Comparison of ENCODE assay signal across 8 cellular contexts in genomic region chr9:6054280-6055099, GRCh38. TPM values are rescaled to one million over a fixed set of nuclear protein-coding genes. Genes with fewer than 3 reads are reported as not detected.
A peak's percentile ranks its signal among the peaks of the same experiment; 100 is the strongest.
DNase-seq lines count a peak whose midpoint lies in the region; ATAC-seq and TF ChIP-seq lines count a peak whose summit lies in the region.

No MANE protein-coding gene starts in this region.

- H2BK12ac ChIP-seq in H9 (ENCODE audit: insufficient read length, low read depth, low read length): no peak overlapping the region

- H4K20me1 ChIP-seq in H9 (ENCODE audit: control insufficient read depth, insufficient read depth, insufficient read length): no peaks in the 10 kb centered on the region

- peak; percentile 93 to 94 (median 94) for ATAC-seq in right lobe of liver
- ATAC-seq in HG03039 (IDR thresholded peaks at IDR 0.05; ENCODE audit: unreplicated experiment): no peak

- no peak overlapping the region for H2BK120ac ChIP-seq in H9 (ENCODE audit: low read depth, low read length, poor library complexity, severe bottlenecking)

- H3K79me2 ChIP-seq in H9 (ENCODE audit: insufficient read depth, low read length): no peaks in the 10 kb centered on the region

- H3K9me3 Mint-ChIP-seq in H9: peaks cover 6 to 7% of the 10 kb centered on the region in 2 experiments; a peak in 4 of 5 replicates

- no peaks in the 10 kb centered on the region for H3K36me3 ChIP-seq in right lobe of liver

- H3K23me2 ChIP-seq in H9 (ENCODE audit: insufficient read length, low read depth, low read length, poor library complexity, severe bottlenecking): no peaks in the 10 kb centered on the region

- peaks cover 5% of the 10 kb centered on the region for H3K27me3 Mint-ChIP-seq in H9 (ENCODE audit: low read depth)

- H3K23ac ChIP-seq in H9 (ENCODE audit: insufficient read length, low read depth, low read length): no peak overlapping the region

- H3K4me3 ChIP-seq in right lobe of liver: no peak overlapping the region

- no peak overlapping the region for H3T11ph ChIP-seq in H9 (ENCODE audit: low read length)

- H3K4me1 Mint-ChIP-seq in H9: peaks cover 10 to 15% of the 10 kb centered on the region in 2 experiments

- H4K8ac ChIP-seq in H9 (replicated peaks; ENCODE audit: insufficient read length, low read depth, low read length): no peak overlapping the region

- no peak for TF ChIP-seq POLR2A in right lobe of liver (IDR thresholded peaks at IDR 0.05)

- intact Hi-C loops in right lobe of liver (cut with DNase I): loop anchor here in 1 of 2 donors (10.0 kb wide), 1 partner anchor 260 kb away; no protein-coding TSS in a partner anchor

- H3K4me1 ChIP-seq in H9 (ENCODE audit: insufficient read depth, low read length) (peaks cover 2% of the 10 kb centered on the region; the same call in 1 of the 2 replicates), right lobe of liver (no peaks in the 10 kb centered on the region)

- H3K56ac ChIP-seq in H9 (ENCODE audit: insufficient read length, low read depth, low read length): no peak overlapping the region

- no peak overlapping the region for H3K14ac ChIP-seq in H9 (ENCODE audit: insufficient read depth, low read length)

- H3K4ac ChIP-seq in H9 (ENCODE audit: low read depth, low read length): no peak overlapping the region

- H3K27me3 ChIP-seq in H9 (ENCODE audit: insufficient read depth, low read length): no peaks in the 10 kb centered on the region
- no peaks in the 10 kb centered on the region for H3K27me3 ChIP-seq in right lobe of liver

- no peak overlapping the region for H3K4me3 Mint-ChIP-seq in H9

- no peaks in the 10 kb centered on the region for H3K79me1 ChIP-seq in H9 (ENCODE audit: insufficient read depth, low read depth, low read length, poor library complexity, severe bottlenecking)

- H4K5ac ChIP-seq in H9 (ENCODE audit: insufficient read length, low read depth, low read length): no peak overlapping the region

- no peak overlapping the region for H4K91ac ChIP-seq in H9 (ENCODE audit: insufficient read length, low read depth, low read length)

- no peak overlapping the region for H2BK5ac ChIP-seq in H9 (ENCODE audit: insufficient read length, low read length)

- no peak overlapping the region for H3K18ac ChIP-seq in H9 (ENCODE audit: insufficient read length, low read depth, low read length)

- peak; percentile 45 for DNase-seq in Caki2 (ENCODE audit: low read depth)
- peak; percentile 82 for DNase-seq in H9
- peak; percentile 45 for DNase-seq in NCI-H226
- DNase-seq in activated CD4-positive, alpha-beta T cell treated with anti-CD3 and anti-CD28 coated beads for 24 hours (ENCODE audit: low read depth in 2 of 2): peak; percentile 35 to 41
- peak; percentile 64 for DNase-seq in dedifferentiated amniotic fluid mesenchymal stem cell (ENCODE audit: extremely low spot score)
- DNase-seq in right lobe of liver: peak in 2 of 3 donors; percentile 49 to 66
- peak; percentile 36 for DNase-seq in stimulated activated CD8-positive, alpha-beta memory T cell treated with anti-CD3 and anti-CD28 coated beads, Interleukin-15, amount 100 ng/mL, for 1 hour (ENCODE audit: low read depth)

- H2BK15ac ChIP-seq in H9 (ENCODE audit: low read depth, low read length): no peak overlapping the region

- in situ Hi-C loops in Caki2 (cut with HindIII; ENCODE audit: low pct_unique_long_range_greater_than_20kb, low sequenced_read_pairs): no loop called here

- no peak overlapping the region for H3K9ac ChIP-seq in H9 (ENCODE audit: extremely low read depth, insufficient read length, low read length)

- no peaks in the 10 kb centered on the region for H3K36me3 Mint-ChIP-seq in H9 (ENCODE audit: insufficient read depth in 1 of 3, low read depth in 3 of 3)

- WGBS in H9 (ENCODE audit: extremely low coverage, insufficient read length, low lambda C conversion rate): no CpG with 5 or more reads among the region's 3 CpGs
- 0% methylated on average over 3 of the region's 3 CpGs for WGBS in right lobe of liver (ENCODE audit: insufficient coverage, low coverage, low lambda C conversion rate, missing lambda C conversion rate)

- H3K9me3 ChIP-seq in H9 (ENCODE audit: control insufficient read depth, low read depth, low read length) (no peaks in the 10 kb centered on the region), right lobe of liver (no peaks in the 10 kb centered on the region)

- H2AFZ ChIP-seq in H9 (ENCODE audit: low read length): no peak overlapping the region

- no peak overlapping the region for H3K27ac Mint-ChIP-seq in H9

- no peak overlapping the region for H2BK20ac ChIP-seq in H9 (ENCODE audit: low read depth, low read length, poor library complexity, severe bottlenecking)

- no peak overlapping the region for H3K4me2 ChIP-seq in H9 (ENCODE audit: insufficient read depth, insufficient read length, low read length)

- H3K27ac ChIP-seq in H9 (ENCODE audit: insufficient read length, low read depth, low read length) (no peak overlapping the region), right lobe of liver (no peak overlapping the region)

- TF ChIP-seq CTCF in H9 (conservative IDR thresholded peaks at IDR 0.05) (peak; percentile 81), right lobe of liver (IDR thresholded peaks at IDR 0.05) (peak; percentile 70 to 83 (median 77))

- no peak overlapping the region for H2AK5ac ChIP-seq in H9 (ENCODE audit: insufficient read length, low read length)

RNA-seq across cellular contexts. Expression of gene RANBP6, which starts 39.1 kb away (rescaled TPM):
- 4.6 and 5.6 TPM in 2 replicates for total RNA-seq in Caki2 (2014; rRNA removed; shearing (Covaris generic); ENCODE audit: low replicate concordance)
- total RNA-seq in H9 (2021): 19.0 and 19.1 TPM in 2 replicates
- 10 to 100 TPM in 2 of 6 experiments, 1 to 10 TPM in 4; 6.2 to 11.7 (median 8.4) TPM for total RNA-seq in right lobe of liver
